Comparison of ENCODE assay signal across 2 cellular contexts in genomic region chr12:56577248-56577647, GRCh38. TPM values are rescaled to one million over a fixed set of nuclear protein-coding genes. Genes with fewer than 3 reads are reported as not detected.
A peak's percentile ranks its signal among the peaks of the same experiment; 100 is the strongest.
DNase-seq lines count a peak whose midpoint lies in the region; ATAC-seq and TF ChIP-seq lines count a peak whose summit lies in the region.
"Not testable (repeated sequence)": the region's sequence is repeated elsewhere in the genome, so short reads cannot be mapped to it uniquely, and the experiment has no call there.

No MANE protein-coding gene starts in this region.

- intact Hi-C loops in posterior vena cava (cut with DNase I): not testable (repeated sequence)

- POLR2A ChIA-PET in WTC11 (lab: Charles Lee): interaction anchor here (0.6 kb wide), 1 partner anchor 465 kb away, joined by 3 read pairs; no protein-coding TSS in a partner anchor

- H3K9me3 Mint-ChIP-seq in WTC11: not testable (repeated sequence)

- H3K36me3 Mint-ChIP-seq in WTC11: not testable (repeated sequence)

- ATAC-seq in WTC11: not testable (repeated sequence)

- not testable (repeated sequence) for DNase-seq in WTC11 (ENCODE audit: low spot score)
- peak; percentile 12 for DNase-seq in posterior vena cava (ENCODE audit: low spot score)

- CTCF ChIA-PET in WTC11 (lab: Charles Lee): interaction anchor here (0.7 to 1.7 kb wide), 4 partner anchors 14 to 112 kb away, joined by 3 to 6 read pairs (median 4); partner anchors contain the start of gene RBMS2

- H3K27ac Mint-ChIP-seq in WTC11: not testable (repeated sequence)

- TF ChIP-seq CTCF in WTC11 (IDR thresholded peaks at IDR 0.05): not testable (repeated sequence)

- not testable (repeated sequence) for H3K4me1 Mint-ChIP-seq in WTC11

- H3K27me3 Mint-ChIP-seq in WTC11 (ENCODE audit: low read depth): not testable (repeated sequence)

- H3K4me3 Mint-ChIP-seq in WTC11: not testable (repeated sequence)

TF ChIP-seq in WTC11, 78 proteins besides CTCF, POLR2A, EP300 and RAD21:
- TF ChIP-seq HMGA2 (CRISPR knock-in tag; IDR thresholded peaks at IDR 0.05): peak; percentile 95

RNA-seq across cellular contexts. Expression of gene BAZ2A, which starts 52.9 kb away (rescaled TPM):
- total RNA-seq in WTC11 (2021): 103 to 114 TPM (median 108 TPM) in 3 replicates
- total RNA-seq in posterior vena cava: 10 to 100 TPM; 48.7 to 66.3 TPM

RNA-seq across cellular contexts. Expression of gene RBMS2, which starts 55.6 kb away (rescaled TPM):
- total RNA-seq in WTC11 (2021): 11.8 to 16.7 TPM (median 16.1 TPM) in 3 replicates
- 10 to 100 TPM; 57.2 to 60.5 TPM for total RNA-seq in posterior vena cava
